Comparison of ENCODE assay signal across 25 cellular contexts in the genomic region with DNA sequence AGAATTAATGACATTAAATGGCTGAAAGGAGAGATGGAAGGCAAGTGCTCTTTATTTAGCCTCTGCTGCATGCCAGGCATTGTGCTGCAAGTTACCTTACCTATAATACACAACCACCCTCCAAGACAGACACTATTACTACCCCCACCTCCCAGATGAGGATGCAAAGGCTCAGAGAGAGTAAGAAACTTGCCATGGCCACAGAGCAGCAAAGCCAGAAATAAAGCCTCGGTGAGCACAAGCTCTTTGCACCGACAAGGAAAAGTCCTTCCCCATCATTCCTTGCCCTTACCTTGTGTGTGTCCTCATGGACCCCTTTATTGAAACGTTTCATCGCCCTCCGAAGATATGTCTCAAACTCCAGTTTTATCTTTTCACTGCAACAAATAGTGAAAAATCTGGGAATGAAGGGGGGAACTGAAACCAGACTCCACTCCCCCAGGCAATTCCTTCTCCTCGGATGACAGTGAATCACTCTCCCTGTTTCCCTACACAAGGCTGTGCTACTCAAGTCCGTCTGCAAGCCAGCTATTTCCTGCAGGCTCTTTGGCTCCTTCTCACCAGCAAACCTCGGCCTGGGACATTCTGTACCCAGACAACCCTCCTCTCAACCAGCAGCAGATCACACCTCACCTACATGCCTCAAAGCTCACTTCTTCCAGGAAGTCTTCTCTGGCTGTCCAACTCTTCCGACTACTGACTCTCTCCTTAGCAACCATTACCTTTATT. TPM values are rescaled to one million over a fixed set of nuclear protein-coding genes. Genes with fewer than 3 reads are reported as not detected.
DNase-seq lines count a peak whose midpoint lies in the region; ATAC-seq and TF ChIP-seq lines count a peak whose summit lies in the region.
"Had no signal": no experiment of that assay in that cellular context is flagged by ENCODE, and none has a peak within 500 bp of the region (broad histone marks: within the 10 kb centered on the region; RNA-seq: fewer than 3 reads in every experiment).

No MANE protein-coding gene starts in this region.

- no peak for ATAC-seq in GM21529 (IDR thresholded peaks at IDR 0.05; ENCODE audit: unreplicated experiment)
- ATAC-seq: CD8-positive, alpha-beta T cell; GM12878; heart right ventricle; sciatic nerve had no signal

- DNase-seq in RPMI7951 (ENCODE audit: low read depth) (peak; percentile 82), choroid plexus epithelial cell (ENCODE audit: low read depth) (peak; percentile 68), foreskin melanocyte (peak; percentile 91), HCEC 1CT (no peak), HK-2 (ENCODE audit: unreplicated experiment) (no peak), Caco-2 (no peak)
- DNase-seq: activated B cell treated with CpG ODN at 0.5 μM for 24 hours; activated CD4-positive, alpha-beta memory T cell treated with anti-CD3 and anti-CD28 coated beads for 36 hours; amygdala; CD8-positive, alpha-beta T cell; DMS53; esophagus squamous epithelium; GM23248; heart right ventricle; Karpas-422; left ventricle myocardium inferior; NCI-H1105; NCI-H2029 treated with DMSO at 0.1 percent for 48 hours; NCI-H345; nephron progenitor cell; Right ventricle myocardium superior had no signal

- H3K9me3 Mint-ChIP-seq in Caco-2 (ENCODE audit: unreplicated experiment) = peaks cover 18% of the 10 kb centered on the region

- H3K4me3 ChIP-seq in choroid plexus epithelial cell (ENCODE audit: low read depth, low read length) = no peak overlapping the region
- no peak overlapping the region for H3K4me3 ChIP-seq in Caco-2 (ENCODE audit: low read depth, low read length)
- H3K4me3 ChIP-seq: esophagus squamous epithelium, GM12878, GM23248, heart right ventricle, left ventricle myocardium inferior, thoracic aorta had no signal

- TF ChIP-seq CTCF in choroid plexus epithelial cell (conservative IDR thresholded peaks at IDR 0.05; ENCODE audit: low read depth, low read length) = no peak
- no peak for TF ChIP-seq CTCF in Caco-2 (IDR thresholded peaks at IDR 0.05; ENCODE audit: insufficient read depth in 1 of 2, low read depth in 1 of 2, low read length in 1 of 2, severe bottlenecking in 1 of 2, unreplicated experiment in 1 of 2)

- H3K27me3 Mint-ChIP-seq in Caco-2 (ENCODE audit: insufficient read depth, unreplicated experiment) = no peaks in the 10 kb centered on the region
- H3K27me3 Mint-ChIP-seq: activated B cell treated with CpG ODN at 0.5 μM for 24 hours; activated CD4-positive, alpha-beta memory T cell treated with anti-CD3 and anti-CD28 coated beads for 36 hours had no signal

- POLR2A ChIA-PET in Caco-2 (lab: Charles Lee) = interaction anchor here (0.6 to 0.8 kb wide), 2 partner anchors 11 to 12 kb away, joined by 3 to 5 read pairs; a partner anchor contains a TSS

- H3K27me3 ChIP-seq in Caco-2 (replicated peaks; ENCODE audit: control insufficient read depth, insufficient read depth, low read length) = no peaks in the 10 kb centered on the region
- H3K27me3 ChIP-seq: esophagus squamous epithelium, heart right ventricle had no signal

- CTCF ChIA-PET in Caco-2 (lab: Charles Lee) = no interaction called here

- peaks cover 7% of the 10 kb centered on the region for H3K4me1 Mint-ChIP-seq in Caco-2 (ENCODE audit: low read depth, unreplicated experiment)
- H3K4me1 Mint-ChIP-seq: nephron progenitor cell had no signal

- no peak overlapping the region for H3K27ac Mint-ChIP-seq in Caco-2 (ENCODE audit: unreplicated experiment)
- H3K27ac Mint-ChIP-seq: activated B cell treated with CpG ODN at 0.5 μM for 24 hours; activated CD4-positive, alpha-beta memory T cell treated with anti-CD3 and anti-CD28 coated beads for 36 hours; CD8-positive, alpha-beta T cell; nephron progenitor cell had no signal

- intact Hi-C loops in Caco-2 (cut with micrococcal nuclease; ENCODE audit: unreplicated experiment) = no loop called here

- H3K4me1 ChIP-seq in Caco-2 = no peaks in the 10 kb centered on the region
- H3K4me1 ChIP-seq: esophagus squamous epithelium, heart right ventricle, left ventricle myocardium inferior had no signal

- H3K4me3 Mint-ChIP-seq in Caco-2 (ENCODE audit: unreplicated experiment) = no peak overlapping the region
- H3K4me3 Mint-ChIP-seq: activated B cell treated with CpG ODN at 0.5 μM for 24 hours; activated CD4-positive, alpha-beta memory T cell treated with anti-CD3 and anti-CD28 coated beads for 36 hours; CD8-positive, alpha-beta T cell; nephron progenitor cell had no signal

- no TSS peak for BruUV-seq in Caco-2 (replicated peaks; lab: Mats Ljungman, UMichigan)

- H3K36me3 Mint-ChIP-seq in Caco-2 (ENCODE audit: insufficient read depth, unreplicated experiment) = peaks cover 85% of the 10 kb centered on the region

- peaks cover 11% of the 10 kb centered on the region for H3K36me3 ChIP-seq in Caco-2 (ENCODE audit: control insufficient read depth, insufficient read depth, low read length)

- no peaks in the 10 kb centered on the region; the same call in 1 of the 2 replicates for H3K9me3 ChIP-seq in Caco-2

RNA-seq across cellular contexts. Expression of a gene that starts 11.4 kb away (rescaled TPM):
- total RNA-seq in RPMI7951 (2014; rRNA removed; shearing (Covaris generic)) = 19.6 and 21.2 TPM in 2 replicates
- total RNA-seq in Caco-2 (2022) = 31.0 and 33.1 TPM in 2 replicates

RNA-seq across cellular contexts. Expression of a gene that starts 11.6 kb away (rescaled TPM):
- total RNA-seq in RPMI7951 (2014; rRNA removed; shearing (Covaris generic)) = 40.7 and 42.8 TPM in 2 replicates
- total RNA-seq in Caco-2 (2022) = 19.1 and 20.5 TPM in 2 replicates

RNA-seq across cellular contexts. Expression of a gene that starts 42.2 kb away (rescaled TPM):
- total RNA-seq in RPMI7951 (2014; rRNA removed; shearing (Covaris generic)) = 104 and 114 TPM in 2 replicates
- total RNA-seq in Caco-2 (2022) = 33.0 and 35.2 TPM in 2 replicates

RNA-seq across cellular contexts. Expression of a gene that starts 42.4 kb away (rescaled TPM):
- 19.7 and 21.1 TPM in 2 replicates for total RNA-seq in RPMI7951 (2014; rRNA removed; shearing (Covaris generic))
- 15.3 and 15.9 TPM in 2 replicates for total RNA-seq in Caco-2 (2022)

Comparison
In these comparisons a context has a peak if more than half of its experiments do, and no peak if none do; other contexts are left out.
1. DNase-seq: peak in RPMI7951 (single experiment), choroid plexus epithelial cell (single experiment) and foreskin melanocyte (single experiment); none in HCEC 1CT (single experiment), HK-2 (single experiment) and Caco-2 (0 of 2).